14 cellular contexts compared by ENCODE assay signal in the genomic region with DNA sequence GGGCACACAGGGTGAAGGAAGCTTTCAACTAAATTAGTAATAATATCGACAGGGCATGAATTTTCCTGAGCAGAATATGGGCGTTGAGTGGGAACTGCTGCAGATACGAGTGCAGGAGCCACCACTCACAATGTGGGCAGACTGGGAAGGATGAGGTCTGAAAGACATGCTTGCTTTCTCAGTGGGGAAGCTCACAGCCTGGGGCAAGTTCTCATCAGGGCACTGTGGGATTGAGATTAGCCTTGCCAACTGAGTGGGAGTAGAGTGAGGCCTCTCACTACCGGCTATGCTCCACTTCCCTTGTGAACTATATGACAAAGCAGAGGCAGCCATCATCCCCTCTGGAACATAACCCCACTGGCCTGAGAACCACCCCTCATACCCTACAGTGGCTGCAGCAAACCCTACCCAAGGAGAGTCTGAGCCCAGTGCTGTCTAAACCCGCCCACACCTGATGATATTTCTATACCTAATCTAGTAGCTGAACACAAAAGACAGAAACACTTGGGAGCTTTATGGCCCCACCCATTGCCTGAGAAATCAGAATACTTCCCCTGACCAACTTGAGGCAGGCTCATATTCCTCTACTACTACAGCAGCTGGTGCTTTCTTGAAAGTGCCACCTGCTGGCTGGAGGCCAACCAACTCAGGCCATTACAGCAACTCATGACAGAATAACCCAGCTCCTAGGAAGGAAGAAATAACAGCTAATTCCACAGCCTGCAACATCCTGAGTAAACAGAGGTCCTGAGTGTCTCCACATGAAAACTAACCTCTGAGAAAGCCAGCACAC.
A peak's percentile ranks its signal among the peaks of the same experiment; 100 is the strongest.
DNase-seq lines count a peak whose midpoint lies in the region; ATAC-seq and TF ChIP-seq lines count a peak whose summit lies in the region.
"Had no signal": no experiment of that assay in that cellular context is flagged by ENCODE, and none has a peak within 500 bp of the region (broad histone marks: within the 10 kb centered on the region; RNA-seq: fewer than 3 reads in every experiment).

No MANE protein-coding gene starts in this region.

- H3K9me3 ChIP-seq in colonic mucosa (no peaks in the 10 kb centered on the region), stomach (peaks cover 0 to 10% (median 2%) of the 10 kb centered on the region in 4 donors)
- H3K9me3 ChIP-seq: A549, HAP-1 had no signal

- H3K4me1 ChIP-seq in colonic mucosa (no peaks in the 10 kb centered on the region), stomach (no peaks in the 10 kb centered on the region)
- H3K4me1 ChIP-seq: A549, HAP-1 had no signal

- no peak overlapping the region for H3K9ac ChIP-seq in colonic mucosa (ENCODE audit: low read depth in 2 of 2, low read length in 2 of 2)

- intact Hi-C loops in colonic mucosa (cut with DNase I) (no loop called here), stomach (cut with DNase I; ENCODE audit: low total_unique reads) (no loop called here)

- WGBS in stomach, 5 donors = 85 to 93% (median 92%) methylated on average over 5 of the region's 5 CpGs

- H3K36me3 ChIP-seq in colonic mucosa (no peaks in the 10 kb centered on the region), stomach (no peaks in the 10 kb centered on the region)
- H3K36me3 ChIP-seq: HAP-1 had no signal

- DNase-seq in NCI-H748 (lab: John Stamatoyannopoulos, UW; ENCODE audit: unreplicated experiment) = peak; percentile 29
- no peak for DNase-seq in NCI-H748 treated with DMSO at 0.1 percent for 48 hours (lab: John Stamatoyannopoulos, UW)
- peak; percentile 3 for DNase-seq in NCI-H69 (lab: John Stamatoyannopoulos, UW)
- DNase-seq in colonic mucosa = peak; percentile 21
- peak; percentile 34 for DNase-seq in stomach
- no peak for DNase-seq in NOMO-1 (lab: John Stamatoyannopoulos, UW; ENCODE audit: unreplicated experiment in 2 of 2)
- DNase-seq in GOT3 (lab: John Stamatoyannopoulos, UW) = no peak
- DNase-seq: C1 segment of cervical spinal cord; effector memory CD8-positive, alpha-beta T cell; KG1; RPMI8226 had no signal

- H3K4me3 ChIP-seq in colonic mucosa (no peak overlapping the region), stomach (no peak overlapping the region)
- H3K4me3 ChIP-seq: A549, HAP-1 had no signal

- H3K27ac ChIP-seq in colonic mucosa (no peak overlapping the region), stomach (no peak overlapping the region)
- H3K27ac ChIP-seq: A549 had no signal

- no peak for ATAC-seq in GM18498 (IDR thresholded peaks at IDR 0.05; ENCODE audit: unreplicated experiment)
- ATAC-seq: A549; effector memory CD8-positive, alpha-beta T cell had no signal

- no peak for TF ChIP-seq CTCF in colonic mucosa (IDR thresholded peaks at IDR 0.05)
- no peak for TF ChIP-seq CTCF in stomach (IDR thresholded peaks at IDR 0.05)

- no peak for TF ChIP-seq EP300 in stomach (IDR thresholded peaks at IDR 0.05)

- H3K27me3 ChIP-seq in colonic mucosa = no peaks in the 10 kb centered on the region
- H3K27me3 ChIP-seq in stomach = no peaks in the 10 kb centered on the region

- TF ChIP-seq POLR2A in stomach (IDR thresholded peaks at IDR 0.05) = no peak

Comparison
In these comparisons a context has a peak if more than half of its experiments do, and no peak if none do; other contexts are left out.
1. DNase-seq: peak in NCI-H748 (single experiment), NCI-H69 (single experiment), colonic mucosa (single experiment) and stomach (single experiment); none in NCI-H748 treated with DMSO at 0.1 percent for 48 hours (single experiment), NOMO-1 (0 of 2) and GOT3 (single experiment).